Comparison of ENCODE assay signal across 24 cellular contexts in the genomic region with DNA sequence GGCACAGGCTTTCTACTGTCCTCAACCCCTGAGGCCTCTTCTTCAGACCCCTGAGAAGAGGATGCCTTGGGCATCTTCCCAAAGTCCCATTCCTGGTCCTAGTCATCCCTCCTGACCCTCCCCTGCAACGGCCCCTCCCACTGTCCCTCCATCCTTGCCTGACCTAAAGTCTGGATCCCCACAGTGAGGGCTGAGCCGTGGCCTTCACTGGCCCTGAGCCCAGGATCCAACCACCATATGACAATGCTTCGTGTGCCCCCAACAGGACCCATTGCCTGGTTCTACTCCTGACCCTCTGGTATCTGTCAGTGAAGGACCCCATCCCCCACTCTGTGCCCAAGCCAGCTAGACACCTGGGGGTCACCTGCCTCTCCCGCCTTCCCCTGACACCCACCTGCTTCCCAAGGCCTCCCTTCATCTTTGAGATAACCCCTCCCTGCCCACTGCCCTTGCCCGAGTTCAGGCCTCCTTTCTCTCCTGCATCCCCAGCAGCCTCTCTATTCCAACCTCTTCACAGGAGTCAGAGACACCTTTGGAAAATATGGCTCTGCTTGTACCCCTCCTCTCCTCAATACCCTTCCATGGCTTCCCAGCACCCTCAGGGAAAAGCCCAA. TPM values are rescaled to one million over a fixed set of nuclear protein-coding genes. Genes with fewer than 3 reads are reported as not detected.
DNase-seq lines count a peak whose midpoint lies in the region; ATAC-seq, FAIRE-seq and TF ChIP-seq lines count a peak whose summit lies in the region.
"Had no signal": no experiment of that assay in that cellular context is flagged by ENCODE, and none has a peak within 500 bp of the region (broad histone marks: within the 10 kb centered on the region; RNA-seq: fewer than 3 reads in every experiment).

No MANE protein-coding gene starts in this region.

- H3K4me3 Mint-ChIP-seq in activated T-cell treated with anti-CD3 and anti-CD28 coated beads, Interleukin-2, amount 50 U/mL, for 24 hours = no peak overlapping the region
- no peak overlapping the region for H3K4me3 Mint-ChIP-seq in activated T-cell treated with anti-CD3 and anti-CD28 coated beads, Interleukin-2, amount 50 U/mL, for 4 hours
- no peak overlapping the region for H3K4me3 Mint-ChIP-seq in mesothelial cell of epicardium
- H3K4me3 Mint-ChIP-seq: activated CD4-positive, alpha-beta T cell treated with anti-CD3 and anti-CD28 coated beads, Interleukin-2, amount 10 ng/mL, durations not matched to agents 7 days and 5 days; type B pancreatic cell had no signal

- H3K9me3 ChIP-seq in adipocyte (ENCODE audit: control insufficient read depth, low read length) = peaks cover 12% of the 10 kb centered on the region
- H3K9me3 ChIP-seq in spleen = peaks cover 0 to 22% (median 10%) of the 10 kb centered on the region in 8 donors

- no peak for TF ChIP-seq POLR2A in spleen (IDR thresholded peaks at IDR 0.05)

- H3K36me3 Mint-ChIP-seq in activated T-cell treated with anti-CD3 and anti-CD28 coated beads, Interleukin-2, amount 50 U/mL, for 24 hours (ENCODE audit: low read depth) = no peaks in the 10 kb centered on the region
- H3K36me3 Mint-ChIP-seq in activated T-cell treated with anti-CD3 and anti-CD28 coated beads, Interleukin-2, amount 50 U/mL, for 4 hours (ENCODE audit: insufficient read depth) = peaks cover 4% of the 10 kb centered on the region
- peaks cover 4% of the 10 kb centered on the region for H3K36me3 Mint-ChIP-seq in mesothelial cell of epicardium
- H3K36me3 Mint-ChIP-seq: type B pancreatic cell had no signal

- WGBS in spleen, 5 donors = 82 to 96% (median 88%) methylated on average over 5 of the region's 5 CpGs

- no peak for TF ChIP-seq CTCF in mesothelial cell of epicardium (IDR thresholded peaks at IDR 0.05; ENCODE audit: unreplicated experiment)
- TF ChIP-seq CTCF in spleen (IDR thresholded peaks at IDR 0.05 in 8 of 11, conservative IDR thresholded peaks at IDR 0.05 in 3 of 11) = no peak

- H3K4me1 Mint-ChIP-seq in activated T-cell treated with anti-CD3 and anti-CD28 coated beads, Interleukin-2, amount 50 U/mL, for 24 hours (ENCODE audit: low read depth) = peaks cover 12% of the 10 kb centered on the region
- H3K4me1 Mint-ChIP-seq in activated T-cell treated with anti-CD3 and anti-CD28 coated beads, Interleukin-2, amount 50 U/mL, for 4 hours (ENCODE audit: low read depth) = peaks cover 14% of the 10 kb centered on the region
- peaks cover 30% of the 10 kb centered on the region for H3K4me1 Mint-ChIP-seq in mesothelial cell of epicardium

- DNase-seq in activated T-cell treated with anti-CD3 and anti-CD28 coated beads, Interleukin-2, amount 50 U/mL, for 24 hours = peak; percentile 1
- DNase-seq in activated T-cell treated with anti-CD3 and anti-CD28 coated beads, Interleukin-2, amount 50 U/mL, for 4 hours = no peak
- DNase-seq in adipocyte (ENCODE audit: low read depth) = no peak
- DNase-seq in mesothelial cell of epicardium (ENCODE audit: low spot score in 2 of 2, unreplicated experiment in 2 of 2) = no peak
- peak; percentile 63 for DNase-seq in spleen
- DNase-seq in stimulated activated CD4-positive, alpha-beta T cell treated with anti-CD3 and anti-CD28 coated beads, Interleukin-2, amount 100 ng/mL, for 48 hours = no peak
- DNase-seq in DMS153 (lab: John Stamatoyannopoulos, UW) = no peak
- no peak for DNase-seq in RCC 7860 (ENCODE audit: low spot score)
- DNase-seq: activated CD4-positive, alpha-beta T cell treated with anti-CD3 and anti-CD28 coated beads, Interleukin-2, amount 10 ng/mL, durations not matched to agents 7 days and 5 days; activated effector memory CD4-positive, alpha-beta T cell treated with Interleukin-2 at 50 U/mL for 16 hours; BE2C; DMS53; effector CD4-positive, alpha-beta T cell; HCEC 1CT; KG1; MG63; NCI-H2029; NK-92 treated with Interleukin-12 subunit alpha and Interleukin-12 subunit beta, amount 100 ng/mL, for 24 hours; PC-3; Right ventricle myocardium superior had no signal

- peaks cover 18% of the 10 kb centered on the region for H3K9me3 Mint-ChIP-seq in activated T-cell treated with anti-CD3 and anti-CD28 coated beads, Interleukin-2, amount 50 U/mL, for 24 hours
- peaks cover 10% of the 10 kb centered on the region for H3K9me3 Mint-ChIP-seq in activated T-cell treated with anti-CD3 and anti-CD28 coated beads, Interleukin-2, amount 50 U/mL, for 4 hours
- H3K9me3 Mint-ChIP-seq in mesothelial cell of epicardium = peaks cover 21% of the 10 kb centered on the region

- H3K4me1 ChIP-seq in adipocyte (ENCODE audit: control insufficient read depth, insufficient read depth, low read length) (peaks cover 46% of the 10 kb centered on the region), spleen (peaks cover 6 to 22% (median 16%) of the 10 kb centered on the region in 6 donors)

- intact Hi-C loops in spleen (cut with DNase I; ENCODE audit: low total_unique reads) = no loop called here

- no peak for ATAC-seq in activated T-cell treated with anti-CD3 and anti-CD28 coated beads, Interleukin-2, amount 50 U/mL, for 4 hours
- ATAC-seq: PC-3 had no signal

- H3K36me3 ChIP-seq in adipocyte (ENCODE audit: control insufficient read depth, insufficient read depth, low read length, severe bottlenecking) = no peaks in the 10 kb centered on the region
- no peaks in the 10 kb centered on the region for H3K36me3 ChIP-seq in spleen
- H3K36me3 ChIP-seq: BE2C, MG63 had no signal

- H3K27ac ChIP-seq in spleen = no peak overlapping the region

- H3K9ac ChIP-seq in adipocyte (ENCODE audit: low read length) = peak overlapping the region; percentile 21

- no peak overlapping the region for H3K4me3 ChIP-seq in adipocyte (ENCODE audit: low read length)
- no peak overlapping the region for H3K4me3 ChIP-seq in spleen
- H3K4me3 ChIP-seq: MG63 had no signal

- H3K27ac Mint-ChIP-seq in activated T-cell treated with anti-CD3 and anti-CD28 coated beads, Interleukin-2, amount 50 U/mL, for 24 hours = no peak overlapping the region
- peak overlapping the region; percentile 82 for H3K27ac Mint-ChIP-seq in mesothelial cell of epicardium
- H3K27ac Mint-ChIP-seq: activated CD4-positive, alpha-beta T cell treated with anti-CD3 and anti-CD28 coated beads, Interleukin-2, amount 10 ng/mL, durations not matched to agents 7 days and 5 days; progenitor cell of endocrine pancreas; type B pancreatic cell had no signal

- no peaks in the 10 kb centered on the region for H3K27me3 Mint-ChIP-seq in activated T-cell treated with anti-CD3 and anti-CD28 coated beads, Interleukin-2, amount 50 U/mL, for 24 hours
- no peaks in the 10 kb centered on the region for H3K27me3 Mint-ChIP-seq in activated T-cell treated with anti-CD3 and anti-CD28 coated beads, Interleukin-2, amount 50 U/mL, for 4 hours (ENCODE audit: low read depth)
- no peaks in the 10 kb centered on the region for H3K27me3 Mint-ChIP-seq in mesothelial cell of epicardium (ENCODE audit: low read depth)
- H3K27me3 Mint-ChIP-seq: progenitor cell of endocrine pancreas, type B pancreatic cell had no signal

- no peak for FAIRE-seq in RCC 7860 (lab: Jason Lieb, UNC)
- FAIRE-seq: G401.6 had no signal

- no peaks in the 10 kb centered on the region for H3K27me3 ChIP-seq in adipocyte (replicated peaks; ENCODE audit: control insufficient read depth, insufficient read depth, low read length)
- peaks cover 0 to 20% (median 0%) of the 10 kb centered on the region in 7 donors for H3K27me3 ChIP-seq in spleen (replicated peaks in 1 of 7)
- H3K27me3 ChIP-seq: BE2C, MG63 had no signal

RNA-seq across cellular contexts. Expression of a gene that starts 48.0 kb away (rescaled TPM):
- total RNA-seq in activated T-cell treated with anti-CD3 and anti-CD28 coated beads, Interleukin-2, amount 50 U/mL, for 4 hours = 1 to 10 TPM; 4.6 to 5.8 (median 4.6) TPM
- total RNA-seq in mesothelial cell of epicardium = 37.9 to 44.4 TPM (median 43.2 TPM) in 3 replicates
- 100 to 1,000 TPM in 3 of 7 donors, 10 to 100 TPM in 4; 44.1 to 214 (median 90.3) TPM for total RNA-seq in spleen
- 10 to 100 TPM; 25.9 to 29.5 (median 29.4) TPM for polyA plus RNA-seq in spleen
- total RNA-seq: PC-3 had no signal
- polyA plus RNA-seq: neural cell had no signal

Comparison
In these comparisons a context has a peak if more than half of its experiments do, and no peak if none do; other contexts are left out.
1. DNase-seq: peak in activated T-cell treated with anti-CD3 and anti-CD28 coated beads, Interleukin-2, amount 50 U/mL, for 24 hours (single experiment) and spleen (single experiment); none in activated T-cell treated with anti-CD3 and anti-CD28 coated beads, Interleukin-2, amount 50 U/mL, for 4 hours (single experiment), adipocyte (single experiment), mesothelial cell of epicardium (0 of 2), stimulated activated CD4-positive, alpha-beta T cell treated with anti-CD3 and anti-CD28 coated beads, Interleukin-2, amount 100 ng/mL, for 48 hours (0 of 2), DMS153 (single experiment) and RCC 7860 (single experiment).